15 cellular contexts compared by ENCODE assay signal in the genomic region with DNA sequence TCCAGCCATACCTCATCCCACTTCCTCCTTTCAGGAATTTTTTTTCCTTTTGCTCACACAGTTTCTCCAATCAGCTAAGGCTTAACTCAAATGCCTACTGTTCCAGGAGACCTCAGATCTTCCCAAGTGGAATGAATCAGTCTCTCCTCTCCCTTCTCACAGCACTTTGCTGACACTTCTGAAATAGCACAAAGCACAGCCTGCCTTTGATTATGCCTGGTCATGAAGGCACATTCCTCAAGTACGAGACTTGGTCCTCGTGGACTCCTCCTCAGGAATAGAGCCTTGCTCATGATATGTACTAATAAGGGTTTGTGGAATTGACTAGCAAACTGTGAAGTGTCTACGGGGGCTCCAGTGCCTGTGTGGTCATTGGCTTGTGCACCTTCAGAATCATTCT.
"Had no signal": no experiment of that assay in that cellular context is flagged by ENCODE, and none has a peak within 500 bp of the region (broad histone marks: within the 10 kb centered on the region; RNA-seq: fewer than 3 reads in every experiment).

No MANE protein-coding gene starts in this region.

- H3K4me1 ChIP-seq: transverse colon had no signal

- DNase-seq: activated CD4-positive, alpha-beta T cell treated with anti-CD3 and anti-CD28 coated beads for 1 hour; activated CD4-positive, alpha-beta T cell treated with anti-CD3 and anti-CD28 coated beads, Interleukin-2, amount 50 U/mL, for 4 hours; activated naive CD4-positive, alpha-beta T cell treated with anti-CD3 and anti-CD28 coated beads, Interleukin-2, amount 10 ng/mL, durations not matched to agents 7 days and 5 days; foreskin melanocyte; immature natural killer cell; left ventricle myocardium superior; mesenchymal stem cell; posterior cingulate gyrus; stimulated activated CD4-positive, alpha-beta T cell treated with anti-CD3 and anti-CD28 coated beads, Interleukin-4, amount 100 ng/mL, for 4 hours; stimulated activated CD8-positive, alpha-beta memory T cell treated with anti-CD3 and anti-CD28 coated beads, Interleukin-4, amount 100 ng/mL, for 48 hours; stimulated activated naive CD4-positive, alpha-beta T cell treated with Interleukin-2 at 50 U/mL for 16 hours; transverse colon had no signal

- H3K9me3 ChIP-seq: transverse colon had no signal

- H3K4me3 ChIP-seq: transverse colon had no signal

- FAIRE-seq: colon, endometrium had no signal

- H3K36me3 ChIP-seq: transverse colon had no signal

- H3K27ac ChIP-seq: transverse colon, VCaP had no signal

- H3K27me3 ChIP-seq: transverse colon had no signal
